10 cellular contexts compared by ENCODE assay signal in the genomic region with DNA sequence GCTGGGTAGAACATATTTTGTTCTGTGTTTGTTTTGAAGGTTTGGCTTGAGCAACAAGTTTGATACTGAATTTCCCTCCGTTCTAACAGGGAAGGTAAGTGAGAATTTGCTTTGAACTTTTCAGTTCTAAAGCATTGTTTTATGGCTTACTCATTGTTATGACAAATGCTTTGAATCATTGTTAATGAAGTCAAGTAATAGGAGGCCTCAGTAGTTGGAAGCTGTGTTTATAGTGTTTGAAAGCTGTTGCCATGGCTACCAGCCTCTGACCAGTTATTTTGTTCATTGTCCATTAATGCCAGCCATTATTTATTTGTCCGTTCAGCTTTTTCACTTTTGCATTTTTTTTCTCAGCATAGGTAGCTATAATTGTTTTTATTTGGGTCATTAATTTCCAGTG. TPM values are rescaled to one million over a fixed set of nuclear protein-coding genes. Genes with fewer than 3 reads are reported as not detected.
A peak's percentile ranks its signal among the peaks of the same experiment; 100 is the strongest.
DNase-seq lines count a peak whose midpoint lies in the region; ATAC-seq, FAIRE-seq and TF ChIP-seq lines count a peak whose summit lies in the region.
"Had no signal": no experiment of that assay in that cellular context is flagged by ENCODE, and none has a peak within 500 bp of the region (broad histone marks: within the 10 kb centered on the region; RNA-seq: fewer than 3 reads in every experiment).

No MANE protein-coding gene starts in this region.

- H3K27me3 ChIP-seq in AG04450 (ENCODE audit: control insufficient read depth, insufficient read depth, low read length), result no peaks in the 10 kb centered on the region
- no peaks in the 10 kb centered on the region for H3K27me3 ChIP-seq in K562 (ENCODE audit: control insufficient read depth in 2 of 2, insufficient read depth in 2 of 2, low read length in 2 of 2)

- no peak for ATAC-seq in K562
- ATAC-seq in GM18873 (IDR thresholded peaks at IDR 0.05; ENCODE audit: low FRiP score, unreplicated experiment), result no peak
- ATAC-seq: lower lobe of right lung had no signal

- TF ChIP-seq CTCF in AG04450 (IDR thresholded peaks at IDR 0.05; ENCODE audit: low read depth, low read length) (no peak), K562 (IDR thresholded peaks at IDR 0.05 in 2 of 3, conservative IDR thresholded peaks at IDR 0.05 in 1 of 3; ENCODE audit: insufficient read depth in 2 of 3, low read depth in 1 of 3, low read length in 3 of 3) (no peak)

- H3K4me2 ChIP-seq in K562 (ENCODE audit: insufficient read depth, low read length), result no peak overlapping the region

- TF ChIP-seq POLR2A in K562 (conservative IDR thresholded peaks at IDR 0.05), result no peak

- no peaks in the 10 kb centered on the region for H3K4me1 ChIP-seq in K562 (replicated peaks in 1 of 2; ENCODE audit: control insufficient read depth in 2 of 2, insufficient read depth in 2 of 2, low read length in 2 of 2)
- H3K4me1 ChIP-seq: lower lobe of right lung had no signal

- POLR2A ChIA-PET in AG04450 (lab: Yijun Ruan, JAX), result no interaction called here
- POLR2A ChIA-PET in K562 (lab: Yijun Ruan, JAX), result no interaction called here

- H3K9me1 ChIP-seq in K562 (ENCODE audit: control insufficient read depth, insufficient read depth, low read length), result no peaks in the 10 kb centered on the region

- H3K36me3 ChIP-seq in K562 (ENCODE audit: control insufficient read depth, insufficient read depth, low read length), result no peaks in the 10 kb centered on the region
- H3K36me3 ChIP-seq: lower lobe of right lung had no signal

- in situ Hi-C loops in K562 (cut with MboI), result no loop called here

- no TSS peak for BruUV-seq in K562 (replicated peaks; lab: Mats Ljungman, UMichigan)

- no peak overlapping the region for H3K4me3 ChIP-seq in AG04450 (ENCODE audit: low read depth, low read length)
- H3K4me3 ChIP-seq in K562, result no peak overlapping the region
- H3K4me3 ChIP-seq: lower lobe of right lung had no signal

- WGBS in K562 (ENCODE audit: insufficient coverage, low coverage, missing lambda C conversion rate), result 28% methylated on average over 2 of the region's 2 CpGs

- H4K20me1 ChIP-seq in K562 (replicated peaks; ENCODE audit: control insufficient read depth, insufficient read depth, low read length), result no peaks in the 10 kb centered on the region

- no peaks in the 10 kb centered on the region for H3K9me3 ChIP-seq in AG04450 (ENCODE audit: control insufficient read depth, insufficient read depth, low read length)
- H3K9me3 ChIP-seq in K562 (replicated peaks; ENCODE audit: control insufficient read depth, insufficient read depth, low read depth, low read length), result no peaks in the 10 kb centered on the region
- H3K9me3 ChIP-seq: lower lobe of right lung had no signal

- FAIRE-seq in K562 (lab: Jason Lieb, UNC), result no peak

- intact Hi-C loops in K562 (cut with micrococcal nuclease), result no loop called here

- TF ChIP-seq RAD21 in K562 (CRISPR knock-in tag; conservative IDR thresholded peaks at IDR 0.05 in 1 of 2, IDR thresholded peaks at IDR 0.05 in 1 of 2), result no peak

- TF ChIP-seq EP300 in K562 (IDR thresholded peaks at IDR 0.05; ENCODE audit: low read length), result no peak

- DNase-seq in AG04450 (ENCODE audit: low read depth, low spot score), result peak; percentile 29
- peak; percentile 11 for DNase-seq in HK-2 (ENCODE audit: unreplicated experiment)
- no peak for DNase-seq in K562 (ENCODE audit: extremely low read depth in 1 of 4, low spot score in 3 of 4)
- DNase-seq in kidney glomerular epithelial cell (lab: John Stamatoyannopoulos, UW), result peak; percentile 80
- no peak for DNase-seq in islet precursor cell
- DNase-seq in hepatic stellate cell (ENCODE audit: low spot score), result no peak
- no peak for DNase-seq in HUDEP-2 (lab: John Stamatoyannopoulos, UW; ENCODE audit: unreplicated experiment in 76 of 76)
- DNase-seq: CD4-positive, CD25-positive, alpha-beta regulatory T cell; lower lobe of right lung had no signal

- no peaks in the 10 kb centered on the region for H3K79me2 ChIP-seq in K562 (ENCODE audit: control insufficient read depth, insufficient read depth, low read length)

- H3K9ac ChIP-seq in K562 (ENCODE audit: insufficient read depth in 1 of 2, low read depth in 2 of 2, low read length in 2 of 2), result no peak overlapping the region

- CTCF ChIA-PET in AG04450 (lab: Charles Lee), result no interaction called here
- CTCF ChIA-PET in K562 (lab: Yijun Ruan, JAX; ENCODE audit: low intra/inter-chr PET ratio), result no interaction called here

- no peak overlapping the region for H2AFZ ChIP-seq in K562 (ENCODE audit: low read depth, low read length)

- no peak overlapping the region for H3K27ac ChIP-seq in AG04450 (ENCODE audit: low read depth, low read length)
- no peak overlapping the region for H3K27ac ChIP-seq in K562 (ENCODE audit: extremely low read depth, low read depth, low read length)
- H3K27ac ChIP-seq: lower lobe of right lung had no signal

TF ChIP-seq in K562, 482 proteins besides CTCF, POLR2A, EP300 and RAD21:
- TF ChIP-seq RFX1 (IDR thresholded peaks at IDR 0.05), result peak; percentile 62
- no peak for TF ChIP-seq ZNF780A (CRISPR knock-in tag; IDR thresholded peaks at IDR 0.05)

RNA-seq across cellular contexts. Expression of gene CHIC1, which starts 14.4 kb away (rescaled TPM):
- polyA plus RNA-seq in AG04450 (2011; rRNA removed) (7.3 and 10.6 TPM in 2 replicates), K562 (2011; rRNA removed) (0.11 and 1.5 TPM in 2 replicates), K562 (2014; fragmentation: Illumina TruSeq; extraction: Trizol) (0.94 and 1.3 TPM in 2 replicates), K562 (2014; fragmentation: Nextera tagmentation; extraction: Ambion mirVana) (under 1 TPM; 0.10 to 0.21 TPM), K562 (2014; rRNA removed) (0.69 and 0.85 TPM in 2 replicates)
- polyA minus RNA-seq in AG04450 (2011; rRNA and poly(A)+ RNA removed), result 9.7 and 11.3 TPM in 2 replicates
- total RNA-seq in K562 (2011; cell fraction: chromatin; rRNA removed; ENCODE audit: low replicate concordance), result 1.8 and 3.4 TPM in 2 replicates
- 0.50 and 0.92 TPM in 2 replicates for total RNA-seq in K562 (2011; cell fraction: nucleolus; rRNA removed)
- 2.1 and 4.3 TPM in 2 replicates for total RNA-seq in K562 (2011; cell fraction: nucleoplasm; rRNA removed)
- total RNA-seq in K562 (2014; rRNA removed) (0.61 and 1.4 TPM in 2 replicates), K562 (2014; rRNA removed; fragmentation: Illumina TruSeq; extraction: Trizol) (1.1 and 1.5 TPM in 2 replicates), K562 (2015; rRNA removed; fragmentation: Illumina TruSeq; extraction: Trizol) (0.94 and 1.4 TPM in 2 replicates), K562 (2021) (0.69 and 0.89 TPM in 2 replicates)
- 0.03 and 0.15 TPM in 2 replicates for polyA plus RNA-seq in K562 (2011; cell fraction: cytosol; rRNA removed)
- polyA plus RNA-seq in K562 (2011; cell fraction: nucleus; rRNA removed), result 0.18 and 1.5 TPM in 2 replicates
- 0.53 and 0.86 TPM in 2 replicates for polyA plus RNA-seq in K562 (2012)
- 0.15 and 1.6 TPM in 2 replicates for polyA minus RNA-seq in K562 (2011; rRNA and poly(A)+ RNA removed)
- polyA minus RNA-seq in K562 (2011; cell fraction: cytosol; rRNA and poly(A)+ RNA removed), result 0.19 TPM in 1 of 2 replicates, not detected in the other
- polyA minus RNA-seq in K562 (2011; cell fraction: nucleus; rRNA and poly(A)+ RNA removed), result 0.22 and 1.8 TPM in 2 replicates

Comparison
In these comparisons a context has a peak if more than half of its experiments do, and no peak if none do; other contexts are left out.
1. DNase-seq: peak in AG04450 (single experiment), HK-2 (single experiment) and kidney glomerular epithelial cell (single experiment); none in K562 (0 of 4), islet precursor cell (single experiment), hepatic stellate cell (single experiment) and HUDEP-2 (0 of 76).